In the genomic region with DNA sequence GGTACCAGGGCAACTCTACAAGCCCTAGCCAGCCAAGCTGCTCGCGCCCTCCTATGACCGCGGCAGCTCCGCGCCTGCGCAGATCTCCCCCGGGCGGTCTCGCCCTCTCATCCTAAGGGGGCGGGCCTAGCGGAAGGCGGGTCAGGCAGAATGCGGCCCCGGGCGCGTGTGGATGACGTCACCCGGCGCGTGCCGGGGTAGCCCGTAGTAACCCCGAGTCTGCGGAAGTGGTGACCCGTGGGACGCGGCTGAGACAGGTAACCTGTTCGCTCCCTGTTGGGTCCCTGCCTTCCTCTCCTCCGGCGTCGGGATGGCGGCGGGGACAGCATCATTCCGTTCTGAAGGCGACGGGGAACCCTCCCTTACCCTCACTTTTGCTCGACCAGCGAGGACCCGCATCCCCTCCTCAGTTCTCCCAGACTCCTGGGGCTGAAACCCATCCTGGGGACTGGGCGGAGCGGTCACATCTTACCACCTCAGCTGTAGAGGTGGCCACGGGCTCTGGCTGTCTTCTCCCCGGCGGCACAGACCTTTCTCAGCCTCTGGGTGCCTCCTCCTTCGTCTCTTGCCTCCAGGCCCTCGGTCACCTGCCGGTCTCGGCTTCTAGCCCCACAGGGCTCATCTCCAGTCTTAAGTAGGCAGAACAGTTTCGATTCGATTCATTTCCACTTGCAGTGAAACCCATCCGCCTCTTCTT, we compare ENCODE assay signal across 1 cellular context.
TF ChIP-seq lines count a peak whose summit lies in the region.

A gene with protein sequence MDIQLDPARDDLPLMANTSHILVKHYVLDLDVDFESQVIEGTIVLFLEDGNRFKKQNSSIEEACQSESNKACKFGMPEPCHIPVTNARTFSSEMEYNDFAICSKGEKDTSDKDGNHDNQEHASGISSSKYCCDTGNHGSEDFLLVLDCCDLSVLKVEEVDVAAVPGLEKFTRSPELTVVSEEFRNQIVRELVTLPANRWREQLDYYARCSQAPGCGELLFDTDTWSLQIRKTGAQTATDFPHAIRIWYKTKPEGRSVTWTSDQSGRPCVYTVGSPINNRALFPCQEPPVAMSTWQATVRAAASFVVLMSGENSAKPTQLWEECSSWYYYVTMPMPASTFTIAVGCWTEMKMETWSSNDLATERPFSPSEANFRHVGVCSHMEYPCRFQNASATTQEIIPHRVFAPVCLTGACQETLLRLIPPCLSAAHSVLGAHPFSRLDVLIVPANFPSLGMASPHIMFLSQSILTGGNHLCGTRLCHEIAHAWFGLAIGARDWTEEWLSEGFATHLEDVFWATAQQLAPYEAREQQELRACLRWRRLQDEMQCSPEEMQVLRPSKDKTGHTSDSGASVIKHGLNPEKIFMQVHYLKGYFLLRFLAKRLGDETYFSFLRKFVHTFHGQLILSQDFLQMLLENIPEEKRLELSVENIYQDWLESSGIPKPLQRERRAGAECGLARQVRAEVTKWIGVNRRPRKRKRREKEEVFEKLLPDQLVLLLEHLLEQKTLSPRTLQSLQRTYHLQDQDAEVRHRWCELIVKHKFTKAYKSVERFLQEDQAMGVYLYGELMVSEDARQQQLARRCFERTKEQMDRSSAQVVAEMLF (plus strand): TSS at position 205 of the 697 bp plus-strand sequence. CDS start 33,085 bp downstream, outside the sequence.

TF ChIP-seq in K562, 482 proteins besides CTCF, POLR2A, EP300 and RAD21 (continued from another document and continues in another):
- TF ChIP-seq ZNF592 (IDR thresholded peaks at IDR 0.05) (no peak), ZNF316 (IDR thresholded peaks at IDR 0.05) (no peak), ZNF699 (CRISPR knock-in tag; IDR thresholded peaks at IDR 0.05; ENCODE audit: insufficient replicate concordance) (no peak), ZNF77 (CRISPR knock-in tag; IDR thresholded peaks at IDR 0.05) (no peak), SMARCB1 (IDR thresholded peaks at IDR 0.05; ENCODE audit: insufficient read length, low read depth) (no peak), RBM22 (IDR thresholded peaks at IDR 0.05; ENCODE audit: low read depth, low read length, poor library complexity, severe bottlenecking) (no peak), TAF9B (IDR thresholded peaks at IDR 0.05; ENCODE audit: partially characterized antibody) (no peak), MCM3 (IDR thresholded peaks at IDR 0.05) (no peak), ZNF23 (CRISPR knock-in tag; IDR thresholded peaks at IDR 0.05) (no peak), ASH1L (IDR thresholded peaks at IDR 0.05; ENCODE audit: borderline replicate concordance, low read depth, partially characterized antibody) (no peak), ZNF668 (CRISPR knock-in tag; IDR thresholded peaks at IDR 0.05) (no peak), FOXJ3 (CRISPR knock-in tag; IDR thresholded peaks at IDR 0.05) (no peak), ZNF41 (CRISPR knock-in tag; conservative IDR thresholded peaks at IDR 0.05) (no peak), BRF2 (IDR thresholded peaks at IDR 0.05; ENCODE audit: borderline replicate concordance, insufficient read depth, insufficient read length) (no peak), ATF6 (CRISPR knock-in tag; IDR thresholded peaks at IDR 0.05) (no peak), HES1 (IDR thresholded peaks at IDR 0.05; ENCODE audit: low read depth) (peak; percentile 98), PHB (CRISPR knock-in tag; IDR thresholded peaks at IDR 0.05) (no peak), TBP (optimal IDR thresholded peaks at IDR 0.05; ENCODE audit: low read depth, low read length) (peak; percentile 65), SLC30A9 (CRISPR knock-in tag; IDR thresholded peaks at IDR 0.05) (no peak), SMAD4 (CRISPR knock-in tag; conservative IDR thresholded peaks at IDR 0.05) (peak; percentile 87), ZNF589 (CRISPR knock-in tag; IDR thresholded peaks at IDR 0.05; ENCODE audit: low read depth) (no peak), ELF1 (tag; IDR thresholded peaks at IDR 0.05) (peak; percentile 97), GATA2 (CRISPR knock-in tag; IDR thresholded peaks at IDR 0.05) (no peak), MAFK (IDR thresholded peaks at IDR 0.05; ENCODE audit: low read length) (no peak), SNAPC5 (CRISPR knock-in tag; IDR thresholded peaks at IDR 0.05) (no peak), HNRNPLL (IDR thresholded peaks at IDR 0.05; ENCODE audit: low read depth, low read length, poor library complexity, severe bottlenecking) (peak; percentile 70), PRMT5 (CRISPR knock-in tag; IDR thresholded peaks at IDR 0.05) (no peak), ZNF354B (CRISPR knock-in tag; IDR thresholded peaks at IDR 0.05) (no peak), CBX8 (IDR thresholded peaks at IDR 0.05; ENCODE audit: borderline replicate concordance, extremely low read depth, low read depth, low read length, poor library complexity, severe bottlenecking) (no peak), STAT5B (CRISPR knock-in tag; IDR thresholded peaks at IDR 0.05) (no peak), U2AF1 (optimal IDR thresholded peaks at IDR 0.05; ENCODE audit: low read depth, low read length) (no peak), DNMT1 (IDR thresholded peaks at IDR 0.05) (no peak), HNRNPH1 (optimal IDR thresholded peaks at IDR 0.05; ENCODE audit: low read depth, low read length) (no peak), ZNF263 (CRISPR knock-in tag; IDR thresholded peaks at IDR 0.05; ENCODE audit: borderline replicate concordance) (no peak)
- TF ChIP-seq, protein P1, sequence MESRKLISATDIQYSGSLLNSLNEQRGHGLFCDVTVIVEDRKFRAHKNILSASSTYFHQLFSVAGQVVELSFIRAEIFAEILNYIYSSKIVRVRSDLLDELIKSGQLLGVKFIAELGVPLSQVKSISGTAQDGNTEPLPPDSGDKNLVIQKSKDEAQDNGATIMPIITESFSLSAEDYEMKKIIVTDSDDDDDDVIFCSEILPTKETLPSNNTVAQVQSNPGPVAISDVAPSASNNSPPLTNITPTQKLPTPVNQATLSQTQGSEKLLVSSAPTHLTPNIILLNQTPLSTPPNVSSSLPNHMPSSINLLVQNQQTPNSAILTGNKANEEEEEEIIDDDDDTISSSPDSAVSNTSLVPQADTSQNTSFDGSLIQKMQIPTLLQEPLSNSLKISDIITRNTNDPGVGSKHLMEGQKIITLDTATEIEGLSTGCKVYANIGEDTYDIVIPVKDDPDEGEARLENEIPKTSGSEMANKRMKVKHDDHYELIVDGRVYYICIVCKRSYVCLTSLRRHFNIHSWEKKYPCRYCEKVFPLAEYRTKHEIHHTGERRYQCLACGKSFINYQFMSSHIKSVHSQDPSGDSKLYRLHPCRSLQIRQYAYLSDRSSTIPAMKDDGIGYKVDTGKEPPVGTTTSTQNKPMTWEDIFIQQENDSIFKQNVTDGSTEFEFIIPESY (CRISPR knock-in tag; IDR thresholded peaks at IDR 0.05), result no peak
- TF ChIP-seq, protein P2, sequence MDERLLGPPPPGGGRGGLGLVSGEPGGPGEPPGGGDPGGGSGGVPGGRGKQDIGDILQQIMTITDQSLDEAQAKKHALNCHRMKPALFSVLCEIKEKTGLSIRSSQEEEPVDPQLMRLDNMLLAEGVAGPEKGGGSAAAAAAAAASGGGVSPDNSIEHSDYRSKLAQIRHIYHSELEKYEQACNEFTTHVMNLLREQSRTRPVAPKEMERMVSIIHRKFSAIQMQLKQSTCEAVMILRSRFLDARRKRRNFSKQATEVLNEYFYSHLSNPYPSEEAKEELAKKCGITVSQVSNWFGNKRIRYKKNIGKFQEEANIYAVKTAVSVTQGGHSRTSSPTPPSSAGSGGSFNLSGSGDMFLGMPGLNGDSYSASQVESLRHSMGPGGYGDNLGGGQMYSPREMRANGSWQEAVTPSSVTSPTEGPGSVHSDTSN (CRISPR knock-in tag; IDR thresholded peaks at IDR 0.05; ENCODE audit: low read depth), result no peak
- TF ChIP-seq, protein P2 (tag; conservative IDR thresholded peaks at IDR 0.05; ENCODE audit: low read depth), result no peak
- TF ChIP-seq, protein P3, sequence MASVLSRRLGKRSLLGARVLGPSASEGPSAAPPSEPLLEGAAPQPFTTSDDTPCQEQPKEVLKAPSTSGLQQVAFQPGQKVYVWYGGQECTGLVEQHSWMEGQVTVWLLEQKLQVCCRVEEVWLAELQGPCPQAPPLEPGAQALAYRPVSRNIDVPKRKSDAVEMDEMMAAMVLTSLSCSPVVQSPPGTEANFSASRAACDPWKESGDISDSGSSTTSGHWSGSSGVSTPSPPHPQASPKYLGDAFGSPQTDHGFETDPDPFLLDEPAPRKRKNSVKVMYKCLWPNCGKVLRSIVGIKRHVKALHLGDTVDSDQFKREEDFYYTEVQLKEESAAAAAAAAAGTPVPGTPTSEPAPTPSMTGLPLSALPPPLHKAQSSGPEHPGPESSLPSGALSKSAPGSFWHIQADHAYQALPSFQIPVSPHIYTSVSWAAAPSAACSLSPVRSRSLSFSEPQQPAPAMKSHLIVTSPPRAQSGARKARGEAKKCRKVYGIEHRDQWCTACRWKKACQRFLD (CRISPR knock-in tag; IDR thresholded peaks at IDR 0.05), result no peak
